Comparison of ENCODE assay signal across 1 cellular context in genomic region chrX:30935985-30936384, GRCh38.
TF ChIP-seq lines count a peak whose summit lies in the region.

No MANE protein-coding gene starts in this region.

TF ChIP-seq in GM23338, 12 proteins besides CTCF, POLR2A, EP300 and RAD21 (continued from another document):
- TF ChIP-seq ETS1 (IDR thresholded peaks at IDR 0.05): no peak
